In genomic region chr9:5113523-5113922, GRCh38 we compare ENCODE assay signal across 21 cellular contexts.
DNase-seq lines count a peak whose midpoint lies in the region; ATAC-seq and TF ChIP-seq lines count a peak whose summit lies in the region.
"Had no signal": no experiment of that assay in that cellular context is flagged by ENCODE, and none has a peak within 500 bp of the region (broad histone marks: within the 10 kb centered on the region; RNA-seq: fewer than 3 reads in every experiment).

No MANE protein-coding gene starts in this region.

- no peak overlapping the region for H3K4me2 ChIP-seq in SK-N-SH
- H3K4me2 ChIP-seq: BLaER1 had no signal

- H2AFZ ChIP-seq in SK-N-SH (ENCODE audit: low read depth): no peak overlapping the region

- WGBS in SK-N-SH (ENCODE audit: low lambda C conversion rate): 97% methylated on average over 9 of the region's 10 CpGs
- WGBS in spleen, 5 donors: 95 to 99% (median 99%) methylated on average over 10 of the region's 10 CpGs

- H3K4me3 ChIP-seq in SK-N-SH (ENCODE audit: low read depth in 2 of 2, low read length in 1 of 2): no peak overlapping the region
- H3K4me3 ChIP-seq in GM06990 (replicated peaks; ENCODE audit: low read depth, low read length): no peak overlapping the region
- no peak overlapping the region for H3K4me3 ChIP-seq in spleen
- no peak overlapping the region for H3K4me3 ChIP-seq in HAP-1
- H3K4me3 ChIP-seq: BLaER1, MG63 had no signal

- peaks cover 19% of the 10 kb centered on the region for H3K36me3 Mint-ChIP-seq in chondrocyte (ENCODE audit: low read depth)
- peaks cover 25% of the 10 kb centered on the region for H3K36me3 Mint-ChIP-seq in CD4-positive, alpha-beta T cell (ENCODE audit: low read depth)

- no peak for ATAC-seq in SK-N-SH treated with all-trans-retinoic acid at 6 μM for 48 hours
- ATAC-seq in GM19455 (IDR thresholded peaks at IDR 0.05; ENCODE audit: unreplicated experiment): no peak
- no peak for ATAC-seq in CD4-positive, alpha-beta T cell (ENCODE audit: poor library complexity)
- ATAC-seq: Right ventricle myocardium inferior had no signal

- no peak overlapping the region for H3K4me3 Mint-ChIP-seq in chondrocyte (ENCODE audit: unreplicated experiment)
- no peak overlapping the region for H3K4me3 Mint-ChIP-seq in CD4-positive, alpha-beta T cell
- H3K4me3 Mint-ChIP-seq: CD4-positive, alpha-beta memory T cell had no signal

- H3K4me1 ChIP-seq in SK-N-SH (ENCODE audit: control insufficient read depth in 1 of 2, insufficient read depth in 2 of 2, low read depth in 1 of 2, low read length in 1 of 2) (no peaks in the 10 kb centered on the region), spleen (no peaks in the 10 kb centered on the region), HAP-1 (no peaks in the 10 kb centered on the region)
- H3K4me1 ChIP-seq: BLaER1, Caco-2 had no signal

- H3K9me3 Mint-ChIP-seq in chondrocyte (ENCODE audit: low read depth): peaks cover 8% of the 10 kb centered on the region
- H3K9me3 Mint-ChIP-seq in CD4-positive, alpha-beta T cell: no peaks in the 10 kb centered on the region

- H3K9me3 ChIP-seq in SK-N-SH: no peaks in the 10 kb centered on the region
- H3K9me3 ChIP-seq in spleen: peaks cover 0 to 28% (median 10%) of the 10 kb centered on the region in 8 donors
- no peaks in the 10 kb centered on the region for H3K9me3 ChIP-seq in HAP-1
- H3K9me3 ChIP-seq in CD4-positive, alpha-beta T cell (ENCODE audit: control insufficient read depth, low read length): no peaks in the 10 kb centered on the region
- H3K9me3 ChIP-seq: Caco-2, MG63 had no signal

- no peaks in the 10 kb centered on the region for H3K4me1 Mint-ChIP-seq in chondrocyte (ENCODE audit: low read depth)
- no peaks in the 10 kb centered on the region for H3K4me1 Mint-ChIP-seq in CD4-positive, alpha-beta T cell (ENCODE audit: low read depth)

- TF ChIP-seq CTCF in SK-N-SH (IDR thresholded peaks at IDR 0.05) (no peak), GM06990 (IDR thresholded peaks at IDR 0.05; ENCODE audit: insufficient read depth, low read length, poor library complexity, severe bottlenecking) (no peak), chondrocyte (IDR thresholded peaks at IDR 0.05) (no peak), spleen (IDR thresholded peaks at IDR 0.05 in 8 of 11, conservative IDR thresholded peaks at IDR 0.05 in 3 of 11) (no peak)
- no peak for TF ChIP-seq CTCF in CD4-positive, alpha-beta T cell (IDR thresholded peaks at IDR 0.05)

- peaks cover 6% of the 10 kb centered on the region for H3F3A ChIP-seq in SK-N-SH (replicated peaks; ENCODE audit: insufficient read depth)

- no peaks in the 10 kb centered on the region for H3K27me3 Mint-ChIP-seq in chondrocyte (ENCODE audit: low read depth)
- H3K27me3 Mint-ChIP-seq in CD4-positive, alpha-beta T cell: no peaks in the 10 kb centered on the region
- H3K27me3 Mint-ChIP-seq: CD4-positive, alpha-beta memory T cell had no signal

- TF ChIP-seq POLR2A in spleen (IDR thresholded peaks at IDR 0.05): no peak

- H3K27ac ChIP-seq in SK-N-SH (ENCODE audit: low read depth in 2 of 2, low read length in 1 of 2): no peak overlapping the region
- H3K27ac ChIP-seq in spleen: no peak overlapping the region
- H3K27ac ChIP-seq in CD4-positive, alpha-beta T cell (ENCODE audit: low read depth, low read length): no peak overlapping the region
- H3K27ac ChIP-seq: 22Rv1, BLaER1 had no signal

- H4K20me1 ChIP-seq in SK-N-SH (ENCODE audit: insufficient read depth): no peaks in the 10 kb centered on the region
- H4K20me1 ChIP-seq: BLaER1 had no signal

- no peak overlapping the region for H3K9ac ChIP-seq in SK-N-SH
- H3K9ac ChIP-seq: BLaER1 had no signal

- no peaks in the 10 kb centered on the region for H3K79me2 ChIP-seq in SK-N-SH (ENCODE audit: insufficient read depth)

- DNase-seq in SK-N-SH (peak; percentile 10), GM06990 (ENCODE audit: extremely low read depth, insufficient read length) (peak; percentile 9), chondrocyte (ENCODE audit: low spot score) (peak; percentile 87), spleen (peak; percentile 63), HAP-1 (ENCODE audit: low spot score in 2 of 2) (no peak)
- DNase-seq in CD4-positive, alpha-beta T cell: no peak
- DNase-seq: ACHN, Caco-2, DND-41, MG63, NCI-H1417, NCI-H1694 treated with DMSO at 0.1 percent for 48 hours, NCI-H2081 treated with DMSO at 0.1 percent for 48 hours, NCI-H446, NCI-H526 had no signal

- H3K36me3 ChIP-seq in SK-N-SH (replicated peaks in 1 of 2; ENCODE audit: control insufficient read depth in 1 of 2, insufficient read depth in 2 of 2, low read length in 1 of 2) (peaks cover 5 to 10% of the 10 kb centered on the region in 2 experiments), GM06990 (ENCODE audit: control insufficient read depth, insufficient read depth, low read length) (peaks cover 20% of the 10 kb centered on the region), spleen (peaks cover 0 to 43% (median 27%) of the 10 kb centered on the region in 6 donors), HAP-1 (replicated peaks) (no peaks in the 10 kb centered on the region)
- H3K36me3 ChIP-seq: MG63 had no signal

- TF ChIP-seq EP300 in SK-N-SH (IDR thresholded peaks at IDR 0.05; ENCODE audit: borderline replicate concordance in 1 of 2, low read depth in 1 of 2, low read length in 1 of 2): no peak

- H3K27me3 ChIP-seq in SK-N-SH (ENCODE audit: insufficient read depth) (no peaks in the 10 kb centered on the region), GM06990 (replicated peaks; ENCODE audit: control insufficient read depth, insufficient read depth, low read length) (no peaks in the 10 kb centered on the region), spleen (replicated peaks in 1 of 7) (no peaks in the 10 kb centered on the region), HAP-1 (ENCODE audit: low read depth) (no peaks in the 10 kb centered on the region)
- no peaks in the 10 kb centered on the region for H3K27me3 ChIP-seq in CD4-positive, alpha-beta T cell (ENCODE audit: control insufficient read depth, insufficient read depth, low read length)
- H3K27me3 ChIP-seq: BLaER1, MG63 had no signal

- CTCF ChIA-PET in SK-N-SH (lab: Yijun Ruan, JAX): no interaction called here
- CTCF ChIA-PET in CD4-positive, alpha-beta T cell (lab: Charles Lee): no interaction called here

- no peak overlapping the region for H3K27ac Mint-ChIP-seq in chondrocyte (ENCODE audit: unreplicated experiment)
- H3K27ac Mint-ChIP-seq in CD4-positive, alpha-beta T cell: no peak overlapping the region

- in situ Hi-C loops in HAP-1 (cut with MboI; ENCODE audit: low sequenced_read_pairs): no loop called here

- intact Hi-C loops in spleen (cut with DNase I; ENCODE audit: low total_unique reads): no loop called here
- intact Hi-C loops in CD4-positive, alpha-beta T cell (cut with DNase I, micrococcal nuclease): no loop called here

- POLR2A ChIA-PET in SK-N-SH (lab: Yijun Ruan, JAX): no interaction called here
- POLR2A ChIA-PET in CD4-positive, alpha-beta T cell (lab: Charles Lee): no interaction called here

- peaks cover 3% of the 10 kb centered on the region; the same call in 1 of the 2 replicates for H3K9me2 ChIP-seq in SK-N-SH

- no peak for TF ChIP-seq RAD21 in SK-N-SH (IDR thresholded peaks at IDR 0.05; ENCODE audit: low read length)

TF ChIP-seq in SK-N-SH, 30 proteins besides CTCF, POLR2A, EP300 and RAD21 (continues in another document):
- no peak for TF ChIP-seq ZBTB33 (IDR thresholded peaks at IDR 0.05; ENCODE audit: borderline replicate concordance, low read depth)
- no peak for TF ChIP-seq USF1 (IDR thresholded peaks at IDR 0.05; ENCODE audit: borderline replicate concordance, low read depth)

TF ChIP-seq in SK-N-SH treated with all-trans-retinoic acid at 6 μM for 48 hours, 23 proteins besides CTCF, POLR2A, EP300 and RAD21:
- TF ChIP-seq CREB5 (CRISPR knock-in tag; IDR thresholded peaks at IDR 0.05; ENCODE audit: low read depth) (no peak), ZNF565 (CRISPR knock-in tag; conservative IDR thresholded peaks at IDR 0.05; ENCODE audit: low read depth) (no peak), ESRRG (CRISPR knock-in tag; IDR thresholded peaks at IDR 0.05) (no peak), GLIS3 (CRISPR knock-in tag; IDR thresholded peaks at IDR 0.05) (no peak), BACH2 (CRISPR knock-in tag; IDR thresholded peaks at IDR 0.05; ENCODE audit: borderline replicate concordance) (no peak), OSR1 (CRISPR knock-in tag; IDR thresholded peaks at IDR 0.05) (no peak), POU6F1 (CRISPR knock-in tag; IDR thresholded peaks at IDR 0.05; ENCODE audit: borderline replicate concordance, low read depth) (no peak), ZNF8 (CRISPR knock-in tag; IDR thresholded peaks at IDR 0.05) (no peak)

Comparison
In these comparisons a context has a peak if more than half of its experiments do, and no peak if none do; other contexts are left out.
1. DNase-seq: peak in SK-N-SH (single experiment), GM06990 (single experiment), chondrocyte (single experiment) and spleen (single experiment); none in HAP-1 (0 of 2) and CD4-positive, alpha-beta T cell (0 of 10).